1 cellular context compared by ENCODE assay signal in genomic region chr20:8454137-8454712, GRCh38.
TF ChIP-seq lines count a peak whose summit lies in the region.

No MANE protein-coding gene starts in this region.

TF ChIP-seq in GM23338, 12 proteins besides CTCF, POLR2A, EP300 and RAD21 (continued from another document):
- TF ChIP-seq ZNF462 (CRISPR knock-in tag; IDR thresholded peaks at IDR 0.05): no peak
